Comparison of ENCODE assay signal across 18 cellular contexts in the genomic region with DNA sequence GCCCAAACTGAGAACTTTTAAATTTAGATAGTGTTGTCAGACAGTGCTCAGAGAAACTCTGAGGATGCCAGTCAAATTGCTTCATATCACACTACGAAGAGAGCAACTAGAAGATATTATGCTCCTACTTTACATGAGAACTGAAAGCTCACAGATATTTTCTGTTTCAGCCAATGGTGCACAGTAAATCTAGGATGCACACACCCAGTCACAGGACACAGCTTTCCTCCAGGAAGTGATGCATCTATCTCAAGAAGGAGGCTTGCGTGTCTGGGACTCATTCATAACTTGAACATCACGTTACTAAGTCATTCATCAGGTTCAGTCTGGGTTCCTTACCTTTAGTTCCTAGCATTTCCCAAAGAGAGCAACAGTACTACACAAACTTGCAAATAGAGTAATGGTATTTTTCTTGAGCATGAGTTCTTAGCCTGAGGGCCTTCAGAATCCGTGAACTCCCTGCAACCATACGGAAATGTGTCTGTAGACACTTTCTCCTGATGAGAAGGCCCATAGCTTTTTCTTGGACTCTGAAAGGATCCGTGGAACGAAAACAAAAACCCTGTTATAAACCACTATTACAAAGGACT. TPM values are rescaled to one million over a fixed set of nuclear protein-coding genes. Genes with fewer than 3 reads are reported as not detected.
A peak's percentile ranks its signal among the peaks of the same experiment; 100 is the strongest.
DNase-seq lines count a peak whose midpoint lies in the region; ATAC-seq and TF ChIP-seq lines count a peak whose summit lies in the region.
"Had no signal": no experiment of that assay in that cellular context is flagged by ENCODE, and none has a peak within 500 bp of the region (broad histone marks: within the 10 kb centered on the region; RNA-seq: fewer than 3 reads in every experiment).

No MANE protein-coding gene starts in this region.

- H3K36me3 ChIP-seq in heart left ventricle (no peaks in the 10 kb centered on the region), brain microvascular endothelial cell (replicated peaks) (no peaks in the 10 kb centered on the region), subcutaneous abdominal adipose tissue (ENCODE audit: control insufficient read depth in 5 of 5, insufficient read depth in 5 of 5, low read length in 5 of 5) (no peaks in the 10 kb centered on the region), gastrocnemius medialis (no peaks in the 10 kb centered on the region), suprapubic skin (no peaks in the 10 kb centered on the region)
- H3K36me3 ChIP-seq: spleen had no signal

- H2BK120ac ChIP-seq in H9 (ENCODE audit: low read depth, low read length, poor library complexity, severe bottlenecking) = no peak overlapping the region

- H3T11ph ChIP-seq in H9 (ENCODE audit: low read length) = no peak overlapping the region

- peaks cover 17 to 19% of the 10 kb centered on the region in 2 experiments for H3K4me1 Mint-ChIP-seq in H9
- H3K4me1 Mint-ChIP-seq: naive B cell; stimulated activated effector memory CD8-positive, alpha-beta T cell treated with anti-CD3 and anti-CD28 coated beads, Interleukin-12 subunit alpha, Interleukin-12 subunit beta, amount 100 ng/mL, for 72 hours had no signal

- no peak for TF ChIP-seq EP300 in suprapubic skin (IDR thresholded peaks at IDR 0.05)

- no peak overlapping the region for H4K8ac ChIP-seq in H9 (replicated peaks; ENCODE audit: insufficient read length, low read depth, low read length)

- H3K9me3 Mint-ChIP-seq in H9 = no peaks in the 10 kb centered on the region
- H3K9me3 Mint-ChIP-seq: activated CD4-positive, alpha-beta T cell treated with anti-CD3 and anti-CD28 coated beads, Interleukin-2, amount 10 ng/mL, durations not matched to agents 24 days and 14 days; stimulated activated effector memory CD8-positive, alpha-beta T cell treated with anti-CD3 and anti-CD28 coated beads, Interleukin-12 subunit alpha, Interleukin-12 subunit beta, amount 100 ng/mL, for 72 hours had no signal

- ATAC-seq in heart left ventricle = no peak
- no peak for ATAC-seq in left ventricle myocardium superior
- ATAC-seq in HG03025 (IDR thresholded peaks at IDR 0.05; ENCODE audit: low FRiP score, unreplicated experiment) = peak; percentile 68
- no peak for ATAC-seq in gastrocnemius medialis
- ATAC-seq: stimulated activated effector memory CD8-positive, alpha-beta T cell treated with anti-CD3 and anti-CD28 coated beads, Interleukin-12 subunit alpha, Interleukin-12 subunit beta, amount 100 ng/mL, for 72 hours had no signal

- H2AK5ac ChIP-seq in H9 (ENCODE audit: insufficient read length, low read length) = no peak overlapping the region

- TF ChIP-seq POLR2A in heart left ventricle (IDR thresholded peaks at IDR 0.05) = no peak
- no peak for TF ChIP-seq POLR2A in gastrocnemius medialis (IDR thresholded peaks at IDR 0.05)
- no peak for TF ChIP-seq POLR2A in suprapubic skin (IDR thresholded peaks at IDR 0.05)

- H3K4me3 ChIP-seq in heart left ventricle (no peak overlapping the region), brain microvascular endothelial cell (ENCODE audit: low read depth, low read length) (no peak overlapping the region), subcutaneous abdominal adipose tissue (ENCODE audit: low read depth in 1 of 5, low read length in 5 of 5) (no peak overlapping the region), gastrocnemius medialis (no peak overlapping the region), suprapubic skin (no peak overlapping the region)
- H3K4me3 ChIP-seq: spleen had no signal

- H3K23me2 ChIP-seq in H9 (ENCODE audit: insufficient read length, low read depth, low read length, poor library complexity, severe bottlenecking) = no peaks in the 10 kb centered on the region

- H3K9me3 ChIP-seq in heart left ventricle (no peaks in the 10 kb centered on the region), subcutaneous abdominal adipose tissue (ENCODE audit: control insufficient read depth in 5 of 5, low read length in 5 of 5) (no peaks in the 10 kb centered on the region), gastrocnemius medialis (no peaks in the 10 kb centered on the region), H9 (ENCODE audit: control insufficient read depth, low read depth, low read length) (no peaks in the 10 kb centered on the region), suprapubic skin (no peaks in the 10 kb centered on the region)
- H3K9me3 ChIP-seq: spleen had no signal

- no peak overlapping the region for H3K27ac Mint-ChIP-seq in H9
- H3K27ac Mint-ChIP-seq: activated CD4-positive, alpha-beta T cell treated with anti-CD3 and anti-CD28 coated beads, Interleukin-2, amount 10 ng/mL, durations not matched to agents 24 days and 14 days; naive B cell; stimulated activated effector memory CD8-positive, alpha-beta T cell treated with anti-CD3 and anti-CD28 coated beads, Interleukin-12 subunit alpha, Interleukin-12 subunit beta, amount 100 ng/mL, for 72 hours had no signal

- 50 to 58% (median 55%) methylated on average over 7 of the region's 7 CpGs for WGBS in heart left ventricle, 4 donors
- no CpG with 5 or more reads among the region's 7 CpGs for WGBS in H9 (ENCODE audit: extremely low coverage, insufficient read length, low lambda C conversion rate)
- WGBS in suprapubic skin = 75% methylated on average over 7 of the region's 7 CpGs

- no peak overlapping the region for H3K14ac ChIP-seq in H9 (ENCODE audit: insufficient read depth, low read length)

- H3K36me3 Mint-ChIP-seq in H9 (ENCODE audit: insufficient read depth in 1 of 3, low read depth in 3 of 3) = peaks cover 0 to 2% (median 0%) of the 10 kb centered on the region in 3 experiments; a peak in 1 of 7 replicates
- H3K36me3 Mint-ChIP-seq: naive B cell; stimulated activated effector memory CD8-positive, alpha-beta T cell treated with anti-CD3 and anti-CD28 coated beads, Interleukin-12 subunit alpha, Interleukin-12 subunit beta, amount 100 ng/mL, for 72 hours had no signal

- no peaks in the 10 kb centered on the region for H3K27me3 Mint-ChIP-seq in H9 (ENCODE audit: low read depth)

- in situ Hi-C loops in brain microvascular endothelial cell (cut with HindIII; ENCODE audit: low pct_ligation_motif_present, low sequenced_read_pairs) = no loop called here
- in situ Hi-C loops in gastrocnemius medialis (cut with MboI; ENCODE audit: low sequenced_read_pairs in 4 of 4) = no loop called here

- H3K56ac ChIP-seq in H9 (ENCODE audit: insufficient read length, low read depth, low read length) = no peak overlapping the region

- intact Hi-C loops in heart left ventricle (cut with DNase I) = no loop called here
- intact Hi-C loops in left ventricle myocardium superior (cut with micrococcal nuclease) = no loop called here
- intact Hi-C loops in gastrocnemius medialis (cut with DNase I; ENCODE audit: low total_unique reads) = no loop called here

- no peak overlapping the region for H2BK15ac ChIP-seq in H9 (ENCODE audit: low read depth, low read length)

- no peak overlapping the region for H3K4me2 ChIP-seq in H9 (ENCODE audit: insufficient read depth, insufficient read length, low read length)

- no peak overlapping the region for H3K4me3 Mint-ChIP-seq in H9
- H3K4me3 Mint-ChIP-seq: activated CD4-positive, alpha-beta T cell treated with anti-CD3 and anti-CD28 coated beads, Interleukin-2, amount 10 ng/mL, durations not matched to agents 24 days and 14 days; naive B cell; stimulated activated effector memory CD8-positive, alpha-beta T cell treated with anti-CD3 and anti-CD28 coated beads, Interleukin-12 subunit alpha, Interleukin-12 subunit beta, amount 100 ng/mL, for 72 hours had no signal

- no peak overlapping the region for H3K23ac ChIP-seq in H9 (ENCODE audit: insufficient read length, low read depth, low read length)

- no peak overlapping the region for H3K9ac ChIP-seq in subcutaneous abdominal adipose tissue (ENCODE audit: low read length in 5 of 5)
- no peak overlapping the region for H3K9ac ChIP-seq in H9 (ENCODE audit: extremely low read depth, insufficient read length, low read length)

- no peak overlapping the region for H3K4ac ChIP-seq in H9 (ENCODE audit: low read depth, low read length)

- DNase-seq in heart left ventricle = no peak
- DNase-seq in left ventricle myocardium superior = no peak
- peak; percentile 67 for DNase-seq in brain microvascular endothelial cell
- DNase-seq in gastrocnemius medialis = no peak
- no peak for DNase-seq in H9
- no peak for DNase-seq in suprapubic skin (ENCODE audit: low spot score in 2 of 2)
- DNase-seq: activated CD4-positive, alpha-beta T cell treated with anti-CD3 and anti-CD28 coated beads, Interleukin-2, amount 10 ng/mL, durations not matched to agents 24 days and 14 days; activated naive CD4-positive, alpha-beta T cell treated with anti-CD3 and anti-CD28 coated beads, Interleukin-2, amount 50 U/mL, for 16 hours; DMS53; effector CD4-positive, alpha-beta T cell; MM.1S; naive B cell; NCI-H510A; spleen had no signal

- no peak overlapping the region for H2BK12ac ChIP-seq in H9 (ENCODE audit: insufficient read length, low read depth, low read length)

- H3K79me1 ChIP-seq in H9 (ENCODE audit: insufficient read depth, low read depth, low read length, poor library complexity, severe bottlenecking) = no peaks in the 10 kb centered on the region

- no peak overlapping the region for H2BK20ac ChIP-seq in H9 (ENCODE audit: low read depth, low read length, poor library complexity, severe bottlenecking)

- H2AFZ ChIP-seq in H9 (ENCODE audit: low read length) = no peak overlapping the region

- H3K79me2 ChIP-seq in H9 (ENCODE audit: insufficient read depth, low read length) = peaks cover 6% of the 10 kb centered on the region; the same call in 1 of the 2 replicates

- H4K91ac ChIP-seq in H9 (ENCODE audit: insufficient read length, low read depth, low read length) = no peak overlapping the region

- no peak overlapping the region for H4K5ac ChIP-seq in H9 (ENCODE audit: insufficient read length, low read depth, low read length)

- H3K4me1 ChIP-seq in heart left ventricle (peaks cover 8 to 96% (median 57%) of the 10 kb centered on the region in 12 donors), subcutaneous abdominal adipose tissue (ENCODE audit: control insufficient read depth in 5 of 5, insufficient read depth in 5 of 5, low read length in 5 of 5) (peaks cover 5 to 47% (median 43%) of the 10 kb centered on the region in 5 donors), gastrocnemius medialis (peaks cover 25 to 43% of the 10 kb centered on the region in 2 donors), H9 (ENCODE audit: insufficient read depth, low read length) (peaks cover 8% of the 10 kb centered on the region; the same call in 1 of the 2 replicates), suprapubic skin (peaks cover 23% of the 10 kb centered on the region)

- H3K27ac ChIP-seq in heart left ventricle = peak overlapping the region in 11 of 12 donors; percentile 13 to 92 (median 56)
- H3K27ac ChIP-seq in brain microvascular endothelial cell = peak overlapping the region; percentile 63
- peak overlapping the region; percentile 58 for H3K27ac ChIP-seq in subcutaneous abdominal adipose tissue (ENCODE audit: low read depth, low read length)
- peak overlapping the region in 1 of 4 donors; percentile 21 for H3K27ac ChIP-seq in gastrocnemius medialis
- H3K27ac ChIP-seq in H9 (ENCODE audit: insufficient read length, low read depth, low read length) = no peak overlapping the region
- no peak overlapping the region for H3K27ac ChIP-seq in suprapubic skin
- H3K27ac ChIP-seq: 22Rv1 had no signal

- no peak overlapping the region for H2BK5ac ChIP-seq in H9 (ENCODE audit: insufficient read length, low read length)

- no peak overlapping the region for H3K18ac ChIP-seq in H9 (ENCODE audit: insufficient read length, low read depth, low read length)

- H3K27me3 ChIP-seq in heart left ventricle (no peaks in the 10 kb centered on the region), brain microvascular endothelial cell (replicated peaks) (no peaks in the 10 kb centered on the region), subcutaneous abdominal adipose tissue (ENCODE audit: control insufficient read depth in 5 of 5, insufficient read depth in 4 of 5, low read length in 5 of 5) (no peaks in the 10 kb centered on the region), gastrocnemius medialis (no peaks in the 10 kb centered on the region), H9 (ENCODE audit: insufficient read depth, low read length) (no peaks in the 10 kb centered on the region), suprapubic skin (no peaks in the 10 kb centered on the region)

- H4K20me1 ChIP-seq in H9 (ENCODE audit: control insufficient read depth, insufficient read depth, insufficient read length) = peaks cover 2% of the 10 kb centered on the region

- TF ChIP-seq CTCF in heart left ventricle (IDR thresholded peaks at IDR 0.05) (no peak), brain microvascular endothelial cell (IDR thresholded peaks at IDR 0.05; ENCODE audit: low read depth, low read length, missing control alignments) (no peak), gastrocnemius medialis (IDR thresholded peaks at IDR 0.05 in 4 of 5, conservative IDR thresholded peaks at IDR 0.05 in 1 of 5) (no peak), H9 (conservative IDR thresholded peaks at IDR 0.05) (no peak), suprapubic skin (IDR thresholded peaks at IDR 0.05) (no peak)

RNA-seq across cellular contexts. Expression of a gene that starts 12.2 kb away (rescaled TPM):
- total RNA-seq in heart left ventricle (10 to 100 TPM in 6 of 9 donors, 1 to 10 TPM in 3; 7.8 to 14.0 (median 10.9) TPM), left ventricle myocardium superior (11.5 TPM), gastrocnemius medialis (1 to 10 TPM; 1.4 to 3.1 (median 2.9) TPM), H9 (2021) (17.4 and 17.9 TPM in 2 replicates), suprapubic skin (1 to 10 TPM; 2.6 to 8.1 (median 3.7) TPM)
- 1 to 10 TPM; 2.8 to 6.9 TPM for polyA plus RNA-seq in heart left ventricle

Comparison
In these comparisons a context has a peak if more than half of its experiments do, and no peak if none do; other contexts are left out.
1. H3K27ac ChIP-seq: peak in heart left ventricle (11 of 12), brain microvascular endothelial cell (single experiment) and subcutaneous abdominal adipose tissue (single experiment); none in H9 (single experiment) and suprapubic skin (single experiment).